ENCODE assay signal across 28 cellular contexts in the genomic region with DNA sequence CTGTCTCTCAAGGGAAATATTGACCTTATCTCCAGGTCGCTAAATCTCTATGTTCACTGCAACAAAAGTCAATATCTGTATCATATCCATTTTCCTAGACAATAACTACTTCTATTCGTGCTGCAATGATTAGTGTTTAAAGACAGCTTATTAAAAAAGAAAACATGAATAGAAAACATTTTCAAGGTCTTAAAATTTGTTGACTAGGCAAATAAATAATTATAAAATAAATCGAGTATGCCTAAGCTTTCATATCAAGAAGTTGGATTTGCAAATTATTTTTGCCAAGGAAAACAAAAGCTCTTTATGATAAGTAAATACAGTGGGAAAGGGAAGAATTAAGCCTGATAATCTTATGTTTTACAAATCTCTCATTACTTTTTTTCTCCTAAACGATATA.
"Had no signal": no experiment of that assay in that cellular context is flagged by ENCODE, and none has a peak within 500 bp of the region (broad histone marks: within the 10 kb centered on the region; RNA-seq: fewer than 3 reads in every experiment).

No MANE protein-coding gene starts in this region.

- H3K36me3 ChIP-seq: adrenal gland, colonic mucosa, esophagus muscularis mucosa, gastrocnemius medialis, heart left ventricle had no signal

- H3K9me3 ChIP-seq: adrenal gland, body of pancreas, colonic mucosa, gastrocnemius medialis had no signal

- H3K4me1 ChIP-seq: adrenal gland, body of pancreas, colonic mucosa, esophagus muscularis mucosa, foreskin keratinocyte, gastrocnemius medialis, heart left ventricle had no signal

- ATAC-seq: activated CD4-positive, alpha-beta T cell treated with anti-CD3 and anti-CD28 coated beads for 36 hours; activated CD8-positive, alpha-beta memory T cell treated with anti-CD3 and anti-CD28 coated beads, Interleukin-2, amount 10 ng/mL, durations not matched to agents 7 days and 5 days; activated CD8-positive, alpha-beta T cell treated with anti-CD3 and anti-CD28 coated beads, Interleukin-2, amount 10 ng/mL, durations not matched to agents 7 days and 5 days; activated naive CD8-positive, alpha-beta T cell treated with anti-CD3 and anti-CD28 coated beads, Interleukin-2, amount 50 U/mL, for 24 hours; body of pancreas; foreskin keratinocyte; gastrocnemius medialis; heart left ventricle had no signal

- DNase-seq: activated CD4-positive, alpha-beta memory T cell treated with anti-CD3 and anti-CD28 coated beads for 36 hours; activated CD4-positive, alpha-beta T cell treated with anti-CD3 and anti-CD28 coated beads for 36 hours; activated CD4-positive, alpha-beta T cell treated with anti-CD3 and anti-CD28 coated beads, Interleukin-2, amount 10 ng/mL, durations not matched to agents 24 days and 14 days; activated CD4-positive, CD25-positive, alpha-beta regulatory T cell; activated CD4-positive, CD25-positive, alpha-beta regulatory T cell treated with anti-CD3 and anti-CD28 coated beads, Interleukin-2, amount 50 U/mL, for 72 hours; activated CD8-positive, alpha-beta memory T cell treated with anti-CD3 and anti-CD28 coated beads, Interleukin-2, amount 10 ng/mL, durations not matched to agents 7 days and 5 days; activated CD8-positive, alpha-beta memory T cell treated with anti-CD3 and anti-CD28 coated beads, Interleukin-2, amount 50 U/mL, for 4 hours; activated CD8-positive, alpha-beta T cell treated with anti-CD3 and anti-CD28 coated beads, Interleukin-2, amount 10 ng/mL, durations not matched to agents 7 days and 5 days; activated effector memory CD4-positive, alpha-beta T cell treated with anti-CD3 and anti-CD28 coated beads, Interleukin-2, amount 50 U/mL, for 16 hours; activated naive CD4-positive, alpha-beta T cell treated with anti-CD3 and anti-CD28 coated beads for 36 hours; activated naive CD8-positive, alpha-beta T cell treated with anti-CD3 and anti-CD28 coated beads for 36 hours; activated naive CD8-positive, alpha-beta T cell treated with anti-CD3 and anti-CD28 coated beads, Interleukin-2, amount 50 U/mL, for 24 hours; activated T-cell treated with anti-CD3 and anti-CD28 coated beads, Interleukin-2, amount 50 U/mL, for 1 hour; activated T-cell treated with anti-CD3 and anti-CD28 coated beads, Interleukin-2, amount 50 U/mL, for 48 hours; adrenal gland; amygdala; aorta; body of pancreas; caudate nucleus; colonic mucosa; effector memory CD4-positive, alpha-beta T cell; endodermal cell; foreskin keratinocyte; gastrocnemius medialis; glutamatergic neuron; heart left ventricle; T-helper 2 cell had no signal

- H3K4me3 ChIP-seq: adrenal gland, body of pancreas, colonic mucosa, esophagus muscularis mucosa, gastrocnemius medialis, heart left ventricle had no signal

- H3K27ac ChIP-seq: adrenal gland, body of pancreas, colonic mucosa, esophagus muscularis mucosa, foreskin keratinocyte, gastrocnemius medialis, heart left ventricle had no signal

- H3K27me3 ChIP-seq: adrenal gland, body of pancreas, colonic mucosa, esophagus muscularis mucosa, foreskin keratinocyte, gastrocnemius medialis, heart left ventricle had no signal
